In genomic region chr19:8831832-8832131, GRCh38 we compare ENCODE assay signal across 8 cellular contexts. TPM values are rescaled to one million over a fixed set of nuclear protein-coding genes. Genes with fewer than 3 reads are reported as not detected.
DNase-seq lines count a peak whose midpoint lies in the region; ATAC-seq and TF ChIP-seq lines count a peak whose summit lies in the region.

No MANE protein-coding gene starts in this region.

- under 1% methylated on average over 16 of the region's 16 CpGs for WGBS in right cardiac atrium

- POLR2A ChIA-PET in WTC11 (lab: Charles Lee) = no interaction called here

- no peaks in the 10 kb centered on the region for H3K9me3 ChIP-seq in right cardiac atrium (ENCODE audit: control insufficient read depth, low read length)

- H3K36me3 Mint-ChIP-seq in T-helper 1 cell treated with Interleukin-12 subunit alpha and Interleukin-12 subunit beta and Interleukin-4 antibody, amounts not matched to agents 30 μg/mL and 1 μg/mL, for 36 hours (ENCODE audit: low read depth) = peaks cover 16% of the 10 kb centered on the region
- H3K36me3 Mint-ChIP-seq in WTC11 = peaks cover 64% of the 10 kb centered on the region
- peaks cover 33% of the 10 kb centered on the region for H3K36me3 Mint-ChIP-seq in stimulated activated effector memory CD8-positive, alpha-beta T cell treated with anti-CD3 and anti-CD28 coated beads, Interleukin-12 subunit alpha, Interleukin-12 subunit beta, amount 100 ng/mL, for 72 hours

- peak overlapping the region; percentile 86 for H3K4me3 ChIP-seq in right cardiac atrium (ENCODE audit: low read length)

- H3K4me1 ChIP-seq in right cardiac atrium (ENCODE audit: control insufficient read depth, insufficient read depth, low read length) = peaks cover 1% of the 10 kb centered on the region

- CTCF ChIA-PET in WTC11 (lab: Charles Lee) = no interaction called here

- peak overlapping the region; percentile 96 for H3K27ac ChIP-seq in right cardiac atrium (ENCODE audit: low read length)

- no peaks in the 10 kb centered on the region for H3K27me3 Mint-ChIP-seq in T-helper 1 cell treated with Interleukin-12 subunit alpha and Interleukin-12 subunit beta and Interleukin-4 antibody, amounts not matched to agents 30 μg/mL and 1 μg/mL, for 36 hours (ENCODE audit: low read depth)
- peaks cover 17% of the 10 kb centered on the region for H3K27me3 Mint-ChIP-seq in WTC11 (ENCODE audit: low read depth)

- H3K27ac Mint-ChIP-seq in T-helper 1 cell treated with Interleukin-12 subunit alpha and Interleukin-12 subunit beta and Interleukin-4 antibody, amounts not matched to agents 30 μg/mL and 1 μg/mL, for 36 hours = peak overlapping the region; percentile 90
- H3K27ac Mint-ChIP-seq in WTC11 = no peak overlapping the region
- H3K27ac Mint-ChIP-seq in stimulated activated effector memory CD8-positive, alpha-beta T cell treated with anti-CD3 and anti-CD28 coated beads, Interleukin-12 subunit alpha, Interleukin-12 subunit beta, amount 100 ng/mL, for 72 hours = peak overlapping the region; percentile 94

- no peaks in the 10 kb centered on the region for H3K27me3 ChIP-seq in right cardiac atrium (ENCODE audit: control insufficient read depth, insufficient read depth)

- TF ChIP-seq CTCF in WTC11 (IDR thresholded peaks at IDR 0.05) = no peak

- H3K4me3 Mint-ChIP-seq in T-helper 1 cell treated with Interleukin-12 subunit alpha and Interleukin-12 subunit beta and Interleukin-4 antibody, amounts not matched to agents 30 μg/mL and 1 μg/mL, for 36 hours = peak overlapping the region; percentile 84
- H3K4me3 Mint-ChIP-seq in WTC11 = peak overlapping the region; percentile 45
- peak overlapping the region; percentile 79 for H3K4me3 Mint-ChIP-seq in stimulated activated effector memory CD8-positive, alpha-beta T cell treated with anti-CD3 and anti-CD28 coated beads, Interleukin-12 subunit alpha, Interleukin-12 subunit beta, amount 100 ng/mL, for 72 hours

- H3K4me1 Mint-ChIP-seq in T-helper 1 cell treated with Interleukin-12 subunit alpha and Interleukin-12 subunit beta and Interleukin-4 antibody, amounts not matched to agents 30 μg/mL and 1 μg/mL, for 36 hours (ENCODE audit: low read depth) = peaks cover 16% of the 10 kb centered on the region
- no peaks in the 10 kb centered on the region for H3K4me1 Mint-ChIP-seq in WTC11
- peaks cover 5% of the 10 kb centered on the region for H3K4me1 Mint-ChIP-seq in stimulated activated effector memory CD8-positive, alpha-beta T cell treated with anti-CD3 and anti-CD28 coated beads, Interleukin-12 subunit alpha, Interleukin-12 subunit beta, amount 100 ng/mL, for 72 hours

- intact Hi-C loops in right cardiac atrium (cut with DNase I) = no loop called here

- ATAC-seq in HG02981 (IDR thresholded peaks at IDR 0.05; ENCODE audit: unreplicated experiment) (peak; percentile 7), WTC11 (no peak), right cardiac atrium (no peak)
- peak; percentile 33 for ATAC-seq in stimulated activated effector memory CD8-positive, alpha-beta T cell treated with anti-CD3 and anti-CD28 coated beads, Interleukin-12 subunit alpha, Interleukin-12 subunit beta, amount 100 ng/mL, for 72 hours

- DNase-seq in T-helper 1 cell (no peak), WTC11 (ENCODE audit: low spot score) (no peak), right cardiac atrium (no peak), globus pallidus (ENCODE audit: low spot score) (no peak)
- no peak for DNase-seq in stimulated activated effector memory CD8-positive, alpha-beta T cell treated with anti-CD3 and anti-CD28 coated beads, Interleukin-12 subunit alpha, Interleukin-12 subunit beta, amount 100 ng/mL, for 72 hours (ENCODE audit: low spot score in 2 of 2)
- no peak for DNase-seq in stimulated activated CD4-positive, alpha-beta T cell treated with anti-CD3 and anti-CD28 coated beads, Interleukin-4, amount 100 ng/mL, for 1 hour

- H3K9me3 Mint-ChIP-seq in T-helper 1 cell treated with Interleukin-12 subunit alpha and Interleukin-12 subunit beta and Interleukin-4 antibody, amounts not matched to agents 30 μg/mL and 1 μg/mL, for 36 hours = no peaks in the 10 kb centered on the region
- peaks cover 66% of the 10 kb centered on the region for H3K9me3 Mint-ChIP-seq in WTC11
- H3K9me3 Mint-ChIP-seq in stimulated activated effector memory CD8-positive, alpha-beta T cell treated with anti-CD3 and anti-CD28 coated beads, Interleukin-12 subunit alpha, Interleukin-12 subunit beta, amount 100 ng/mL, for 72 hours = no peaks in the 10 kb centered on the region

TF ChIP-seq in WTC11, 78 proteins besides CTCF, POLR2A, EP300 and RAD21 (continues in another document):
- TF ChIP-seq NR3C1 (CRISPR knock-in tag; conservative IDR thresholded peaks at IDR 0.05; ENCODE audit: low read depth) (no peak), SMAD4 (CRISPR knock-in tag; IDR thresholded peaks at IDR 0.05) (no peak), FOXK1 (CRISPR knock-in tag; IDR thresholded peaks at IDR 0.05) (no peak), GABPB1 (CRISPR knock-in tag; IDR thresholded peaks at IDR 0.05) (no peak), ESRRA (CRISPR knock-in tag; IDR thresholded peaks at IDR 0.05; ENCODE audit: borderline replicate concordance) (no peak), FOXJ3 (CRISPR knock-in tag; IDR thresholded peaks at IDR 0.05; ENCODE audit: borderline replicate concordance) (no peak), ATF6 (CRISPR knock-in tag; IDR thresholded peaks at IDR 0.05) (no peak), NR1H2 (CRISPR knock-in tag; IDR thresholded peaks at IDR 0.05) (no peak), ZNF671 (CRISPR knock-in tag; IDR thresholded peaks at IDR 0.05) (no peak), ZMAT4 (CRISPR knock-in tag; IDR thresholded peaks at IDR 0.05) (no peak)
- TF ChIP-seq, protein P1, sequence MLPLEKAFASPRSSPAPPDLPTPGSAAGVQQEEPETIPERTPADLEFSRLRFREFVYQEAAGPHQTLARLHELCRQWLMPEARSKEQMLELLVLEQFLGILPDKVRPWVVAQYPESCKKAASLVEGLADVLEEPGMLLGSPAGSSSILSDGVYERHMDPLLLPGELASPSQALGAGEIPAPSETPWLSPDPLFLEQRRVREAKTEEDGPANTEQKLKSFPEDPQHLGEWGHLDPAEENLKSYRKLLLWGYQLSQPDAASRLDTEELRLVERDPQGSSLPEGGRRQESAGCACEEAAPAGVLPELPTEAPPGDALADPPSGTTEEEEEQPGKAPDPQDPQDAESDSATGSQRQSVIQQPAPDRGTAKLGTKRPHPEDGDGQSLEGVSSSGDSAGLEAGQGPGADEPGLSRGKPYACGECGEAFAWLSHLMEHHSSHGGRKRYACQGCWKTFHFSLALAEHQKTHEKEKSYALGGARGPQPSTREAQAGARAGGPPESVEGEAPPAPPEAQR (CRISPR knock-in tag; IDR thresholded peaks at IDR 0.05) = no peak
- TF ChIP-seq, protein P2, sequence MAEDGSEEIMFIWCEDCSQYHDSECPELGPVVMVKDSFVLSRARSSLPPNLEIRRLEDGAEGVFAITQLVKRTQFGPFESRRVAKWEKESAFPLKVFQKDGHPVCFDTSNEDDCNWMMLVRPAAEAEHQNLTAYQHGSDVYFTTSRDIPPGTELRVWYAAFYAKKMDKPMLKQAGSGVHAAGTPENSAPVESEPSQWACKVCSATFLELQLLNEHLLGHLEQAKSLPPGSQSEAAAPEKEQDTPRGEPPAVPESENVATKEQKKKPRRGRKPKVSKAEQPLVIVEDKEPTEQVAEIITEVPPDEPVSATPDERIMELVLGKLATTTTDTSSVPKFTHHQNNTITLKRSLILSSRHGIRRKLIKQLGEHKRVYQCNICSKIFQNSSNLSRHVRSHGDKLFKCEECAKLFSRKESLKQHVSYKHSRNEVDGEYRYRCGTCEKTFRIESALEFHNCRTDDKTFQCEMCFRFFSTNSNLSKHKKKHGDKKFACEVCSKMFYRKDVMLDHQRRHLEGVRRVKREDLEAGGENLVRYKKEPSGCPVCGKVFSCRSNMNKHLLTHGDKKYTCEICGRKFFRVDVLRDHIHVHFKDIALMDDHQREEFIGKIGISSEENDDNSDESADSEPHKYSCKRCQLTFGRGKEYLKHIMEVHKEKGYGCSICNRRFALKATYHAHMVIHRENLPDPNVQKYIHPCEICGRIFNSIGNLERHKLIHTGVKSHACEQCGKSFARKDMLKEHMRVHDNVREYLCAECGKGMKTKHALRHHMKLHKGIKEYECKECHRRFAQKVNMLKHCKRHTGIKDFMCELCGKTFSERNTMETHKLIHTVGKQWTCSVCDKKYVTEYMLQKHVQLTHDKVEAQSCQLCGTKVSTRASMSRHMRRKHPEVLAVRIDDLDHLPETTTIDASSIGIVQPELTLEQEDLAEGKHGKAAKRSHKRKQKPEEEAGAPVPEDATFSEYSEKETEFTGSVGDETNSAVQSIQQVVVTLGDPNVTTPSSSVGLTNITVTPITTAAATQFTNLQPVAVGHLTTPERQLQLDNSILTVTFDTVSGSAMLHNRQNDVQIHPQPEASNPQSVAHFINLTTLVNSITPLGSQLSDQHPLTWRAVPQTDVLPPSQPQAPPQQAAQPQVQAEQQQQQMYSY (CRISPR knock-in tag; IDR thresholded peaks at IDR 0.05) = no peak

RNA-seq across cellular contexts. Expression of gene ZNF558, which starts 0.3 kb away (rescaled TPM):
- total RNA-seq in WTC11 (2021) = 3.0 to 3.6 TPM (median 3.6 TPM) in 3 replicates
- total RNA-seq in right cardiac atrium = 10 to 100 TPM; 13.6 to 15.1 (median 14.6) TPM
- 7.2 TPM for polyA plus RNA-seq in right cardiac atrium

RNA-seq across cellular contexts. Expression of gene MBD3L1, which starts 0.4 kb away (rescaled TPM):
- not detected in 3 replicates for total RNA-seq in WTC11 (2021)
- total RNA-seq in right cardiac atrium = not detected
- not detected for polyA plus RNA-seq in right cardiac atrium

Comparison
In these comparisons a context has a peak if more than half of its experiments do, and no peak if none do; other contexts are left out.
1. ATAC-seq: peak in HG02981 (single experiment) and stimulated activated effector memory CD8-positive, alpha-beta T cell treated with anti-CD3 and anti-CD28 coated beads, Interleukin-12 subunit alpha, Interleukin-12 subunit beta, amount 100 ng/mL, for 72 hours (single experiment); none in WTC11 (single experiment) and right cardiac atrium (0 of 2).
2. Peak in every context shown above with its lines, with median percentiles within 50 percentile points of each other: H3K4me3 Mint-ChIP-seq.